Comparison of ENCODE assay signal across 24 cellular contexts in the genomic region with DNA sequence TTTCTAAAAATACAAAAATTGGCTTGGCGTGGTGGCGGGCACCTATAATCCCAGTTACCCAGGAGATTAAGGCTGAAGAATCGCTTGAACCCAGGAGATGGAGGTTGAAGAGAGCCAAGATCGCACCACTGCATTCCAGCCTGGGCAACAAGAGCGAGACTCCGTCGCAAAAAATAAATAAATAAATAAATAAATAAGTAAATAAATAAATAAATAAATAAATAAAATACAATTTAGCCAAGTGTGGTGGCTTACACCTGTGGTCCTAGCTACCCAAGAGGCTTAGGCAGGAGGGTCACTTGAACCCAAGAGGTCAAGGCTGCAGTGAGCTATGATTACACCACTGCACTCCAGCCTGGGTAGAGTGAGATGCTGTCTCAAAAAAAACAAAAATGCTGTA.
"Had no signal": no experiment of that assay in that cellular context is flagged by ENCODE, and none has a peak within 500 bp of the region (broad histone marks: within the 10 kb centered on the region; RNA-seq: fewer than 3 reads in every experiment).

No MANE protein-coding gene starts in this region.

- H3K27me3 ChIP-seq: ovary, right atrium auricular region, right lobe of liver, suprapubic skin, tibial nerve, uterus had no signal

- H3K36me3 ChIP-seq: left ventricle myocardium inferior, ovary, right atrium auricular region, right lobe of liver, suprapubic skin, thoracic aorta, tibial nerve, uterus had no signal

- H3K36me3 Mint-ChIP-seq: naive thymus-derived CD4-positive, alpha-beta T cell; natural killer cell treated with Interleukin-12 subunit alpha and Interleukin-12 subunit beta and Interleukin-15 and Interleukin-18, amount 100 ng/mL, for 72 hours; type B pancreatic cell had no signal

- H3K4me2 ChIP-seq: smooth muscle cell had no signal

- H3K4me3 Mint-ChIP-seq: naive thymus-derived CD4-positive, alpha-beta T cell; natural killer cell treated with Interleukin-12 subunit alpha and Interleukin-12 subunit beta and Interleukin-15 and Interleukin-18, amount 100 ng/mL, for 72 hours; stimulated activated naive B cell treated with anti-CD40 and anti-IgM and Interleukin-4, amounts not matched to agents 10 μg/mL and 1 μg/mL and 100 μg/mL, for 72 hours; type B pancreatic cell had no signal

- H3K9me3 Mint-ChIP-seq: natural killer cell treated with Interleukin-12 subunit alpha and Interleukin-12 subunit beta and Interleukin-15 and Interleukin-18, amount 100 ng/mL, for 72 hours had no signal

- H3K27ac Mint-ChIP-seq: naive thymus-derived CD4-positive, alpha-beta T cell; natural killer cell treated with Interleukin-12 subunit alpha and Interleukin-12 subunit beta and Interleukin-15 and Interleukin-18, amount 100 ng/mL, for 72 hours; progenitor cell of endocrine pancreas; stimulated activated naive B cell treated with anti-CD40 and anti-IgM and Interleukin-4, amounts not matched to agents 10 μg/mL and 1 μg/mL and 100 μg/mL, for 72 hours had no signal

- H3K4me3 ChIP-seq: left ventricle myocardium inferior, lung, mucosa of descending colon, ovary, right atrium auricular region, right lobe of liver, smooth muscle cell, suprapubic skin, thoracic aorta, tibial nerve, uterus had no signal

- H3K27me3 Mint-ChIP-seq: naive thymus-derived CD4-positive, alpha-beta T cell; natural killer cell treated with Interleukin-12 subunit alpha and Interleukin-12 subunit beta and Interleukin-15 and Interleukin-18, amount 100 ng/mL, for 72 hours; progenitor cell of endocrine pancreas; type B pancreatic cell had no signal

- H3K4me1 ChIP-seq: left ventricle myocardium inferior, right atrium auricular region, right lobe of liver, tibial nerve, uterus had no signal

- H3K9me3 ChIP-seq: left ventricle myocardium inferior, mucosa of descending colon, ovary, right atrium auricular region, right lobe of liver, suprapubic skin, thoracic aorta, tibial nerve, uterus had no signal

- ATAC-seq: mucosa of descending colon; naive thymus-derived CD4-positive, alpha-beta T cell; natural killer cell treated with Interleukin-12 subunit alpha and Interleukin-12 subunit beta and Interleukin-15 and Interleukin-18, amount 100 ng/mL, for 72 hours; right lobe of liver; stimulated activated naive B cell treated with anti-CD40 and anti-IgM and Interleukin-4, amounts not matched to agents 10 μg/mL and 1 μg/mL and 100 μg/mL, for 72 hours; stimulated activated naive CD8-positive, alpha-beta T cell treated with anti-CD3 and anti-CD28 coated beads, Interleukin-15, Interleukin-2, amounts not matched to agents 100 U/mL and 50 U/mL, for 24 hours had no signal

- DNase-seq: islet precursor cell; left ventricle myocardium inferior; mesendoderm; midbrain; mucosa of descending colon; naive thymus-derived CD4-positive, alpha-beta T cell; ovary; right lobe of liver; stimulated activated CD4-positive, alpha-beta T cell treated with anti-CD3 and anti-CD28 coated beads, Interleukin-1b, Interleukin-23, amount 100 ng/mL, for 48 hours; stimulated activated CD4-positive, alpha-beta T cell treated with anti-CD3 and anti-CD28 coated beads, Interleukin-2, amount 100 ng/mL, for 48 hours; stimulated activated CD4-positive, alpha-beta T cell treated with anti-CD3 and anti-CD28 coated beads, Interleukin-4, amount 100 ng/mL, for 4 hours; stimulated activated CD8-positive, alpha-beta memory T cell treated with anti-CD3 and anti-CD28 coated beads, Interleukin-4, amount 100 ng/mL, for 48 hours; stimulated activated naive B cell treated with anti-CD40 and anti-IgM and Interleukin-4, amounts not matched to agents 10 μg/mL and 1 μg/mL and 100 μg/mL, for 72 hours; stimulated activated naive CD8-positive, alpha-beta T cell treated with anti-CD3 and anti-CD28 coated beads, Interleukin-15, Interleukin-2, amounts not matched to agents 100 U/mL and 50 U/mL, for 24 hours; uterus had no signal

- H3K27ac ChIP-seq: left ventricle myocardium inferior, ovary, right atrium auricular region, right lobe of liver, suprapubic skin, thoracic aorta, tibial nerve, uterus had no signal

- H3K4me1 Mint-ChIP-seq: stimulated activated naive B cell treated with anti-CD40 and anti-IgM and Interleukin-4, amounts not matched to agents 10 μg/mL and 1 μg/mL and 100 μg/mL, for 72 hours had no signal
